Comparison of ENCODE assay signal across 9 cellular contexts in the genomic region with DNA sequence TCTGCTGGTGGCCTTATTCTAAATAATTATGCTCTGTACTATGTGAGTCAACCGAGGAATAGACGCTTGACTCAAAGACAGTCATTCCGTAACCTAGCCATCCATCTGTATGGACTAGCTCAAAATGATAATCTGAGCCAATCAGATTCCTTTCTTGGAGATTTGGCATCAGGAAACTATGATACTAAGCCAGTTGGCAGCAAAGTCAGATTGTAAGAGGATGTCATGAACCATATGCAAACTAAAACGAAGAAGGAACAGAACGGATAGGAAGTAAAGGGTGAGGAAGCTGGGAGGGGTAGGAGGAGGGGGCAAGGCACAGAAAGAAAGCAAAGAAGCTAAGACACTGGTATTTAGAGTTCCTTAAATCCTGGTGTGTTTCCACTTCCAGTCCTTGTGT. TPM values are rescaled to one million over a fixed set of nuclear protein-coding genes. Genes with fewer than 3 reads are reported as not detected.
DNase-seq lines count a peak whose midpoint lies in the region; ATAC-seq, FAIRE-seq and TF ChIP-seq lines count a peak whose summit lies in the region.
"Had no signal": no experiment of that assay in that cellular context is flagged by ENCODE, and none has a peak within 500 bp of the region (broad histone marks: within the 10 kb centered on the region; RNA-seq: fewer than 3 reads in every experiment).

No MANE protein-coding gene starts in this region.

- 83% methylated on average over 5 of the region's 5 CpGs for WGBS in hepatocyte (ENCODE audit: low lambda C conversion rate, missing lambda C conversion rate)

- TF ChIP-seq CTCF in hepatocyte (IDR thresholded peaks at IDR 0.05; ENCODE audit: poor library complexity) (no peak), Calu3 (IDR thresholded peaks at IDR 0.05; ENCODE audit: unreplicated experiment) (no peak), ascending aorta (IDR thresholded peaks at IDR 0.05) (no peak)

- H3K4me1 ChIP-seq in hepatocyte (ENCODE audit: insufficient read depth) (peaks cover 36% of the 10 kb centered on the region), ascending aorta (no peaks in the 10 kb centered on the region)
- no peaks in the 10 kb centered on the region for H3K4me1 ChIP-seq in CD8-positive, alpha-beta memory T cell (ENCODE audit: insufficient read depth, low read length)

- no peaks in the 10 kb centered on the region for H3K4me1 Mint-ChIP-seq in Calu3 (ENCODE audit: low read depth, unreplicated experiment)
- no peaks in the 10 kb centered on the region for H3K4me1 Mint-ChIP-seq in CD8-positive, alpha-beta memory T cell

- CTCF ChIA-PET in Calu3 (lab: Charles Lee) = interaction anchor here (0.6 kb wide), 1 partner anchor 11 kb away, joined by 5 read pairs; the partner anchor contains the start of gene SESN3
- CTCF ChIA-PET in CD8-positive, alpha-beta memory T cell (lab: Charles Lee) = interaction anchor here (1.1 kb wide), 1 partner anchor 10 kb away, joined by 3 read pairs; no protein-coding TSS in a partner anchor

- peak overlapping the region; percentile 47 for H3K4me2 ChIP-seq in hepatocyte

- no TSS peak for BruUV-seq in Calu3 (replicated peaks; lab: Mats Ljungman, UMichigan)

- no peaks in the 10 kb centered on the region for H3K36me3 Mint-ChIP-seq in Calu3 (ENCODE audit: insufficient read depth, unreplicated experiment)
- no peaks in the 10 kb centered on the region for H3K36me3 Mint-ChIP-seq in CD8-positive, alpha-beta memory T cell

- H3K27ac ChIP-seq in hepatocyte (peak overlapping the region; percentile 77), ascending aorta (no peak overlapping the region)
- no peak overlapping the region for H3K27ac ChIP-seq in CD8-positive, alpha-beta memory T cell (ENCODE audit: low read depth, low read length)

- no peaks in the 10 kb centered on the region for H3K27me3 ChIP-seq in hepatocyte
- H3K27me3 ChIP-seq in CD8-positive, alpha-beta memory T cell (ENCODE audit: insufficient read depth, low read length, poor library complexity, severe bottlenecking) = no peaks in the 10 kb centered on the region
- no peaks in the 10 kb centered on the region for H3K27me3 ChIP-seq in ascending aorta

- POLR2A ChIA-PET in CD8-positive, alpha-beta memory T cell (lab: Charles Lee) = no interaction called here

- H2AFZ ChIP-seq in hepatocyte = peak overlapping the region; percentile 42

- H3K36me3 ChIP-seq in hepatocyte (replicated peaks; ENCODE audit: insufficient read depth, low read depth) (no peaks in the 10 kb centered on the region), ascending aorta (no peaks in the 10 kb centered on the region)
- no peaks in the 10 kb centered on the region for H3K36me3 ChIP-seq in CD8-positive, alpha-beta memory T cell (ENCODE audit: insufficient read depth, low read length)

- H3K27me3 Mint-ChIP-seq in Calu3 (ENCODE audit: unreplicated experiment) = no peaks in the 10 kb centered on the region
- peaks cover 0 to 23% of the 10 kb centered on the region in 2 donors for H3K27me3 Mint-ChIP-seq in CD8-positive, alpha-beta memory T cell

- H3K79me2 ChIP-seq in hepatocyte = no peaks in the 10 kb centered on the region

- H3K27ac Mint-ChIP-seq in Calu3 (ENCODE audit: unreplicated experiment) = no peak overlapping the region
- no peak overlapping the region for H3K27ac Mint-ChIP-seq in CD8-positive, alpha-beta memory T cell

- H3K4me3 Mint-ChIP-seq in Calu3 (ENCODE audit: low read depth, unreplicated experiment) = no peak overlapping the region
- no peak overlapping the region for H3K4me3 Mint-ChIP-seq in CD8-positive, alpha-beta memory T cell

- H4K20me1 ChIP-seq in hepatocyte (ENCODE audit: insufficient read depth, poor library complexity, severe bottlenecking) = no peaks in the 10 kb centered on the region

- intact Hi-C loops in Calu3 (cut with micrococcal nuclease; ENCODE audit: unreplicated experiment) = no loop called here
- intact Hi-C loops in ascending aorta (cut with DNase I) = no loop called here

- peak; percentile 97 for FAIRE-seq in GM12892 (lab: Jason Lieb, UNC)
- FAIRE-seq: TTC549 had no signal

- no peak for TF ChIP-seq POLR2A in GM12892 (IDR thresholded peaks at IDR 0.05; ENCODE audit: low read depth, low read length)

- ATAC-seq in GM21526 (IDR thresholded peaks at IDR 0.05; ENCODE audit: low FRiP score, unreplicated experiment) = peak; percentile 56
- ATAC-seq in HG03469 (IDR thresholded peaks at IDR 0.05; ENCODE audit: unreplicated experiment) = peak; percentile 59

- H3K9me3 Mint-ChIP-seq in Calu3 (ENCODE audit: low read depth, unreplicated experiment) = no peaks in the 10 kb centered on the region
- H3K9me3 Mint-ChIP-seq in CD8-positive, alpha-beta memory T cell = no peaks in the 10 kb centered on the region

- H3K4me3 ChIP-seq in hepatocyte (no peak overlapping the region), ascending aorta (peak overlapping the region in 1 of 2 donors; percentile 44)
- H3K4me3 ChIP-seq in CD8-positive, alpha-beta memory T cell (ENCODE audit: low read length) = no peak overlapping the region

- no peaks in the 10 kb centered on the region for H3K9me3 ChIP-seq in hepatocyte (ENCODE audit: low read depth)
- H3K9me3 ChIP-seq in CD8-positive, alpha-beta memory T cell (ENCODE audit: low read length) = no peaks in the 10 kb centered on the region
- H3K9me3 ChIP-seq in ascending aorta = no peaks in the 10 kb centered on the region

- no peaks in the 10 kb centered on the region for H3K9me2 ChIP-seq in hepatocyte (replicated peaks; ENCODE audit: insufficient read depth)

- DNase-seq in GM12892 (ENCODE audit: insufficient read length) = no peak
- DNase-seq in hepatocyte (ENCODE audit: low spot score) = no peak
- DNase-seq in Calu3 = no peak
- no peak for DNase-seq in NK-92 treated with Interleukin-12 subunit alpha and Interleukin-12 subunit beta, amount 100 ng/mL, for 24 hours (lab: John Stamatoyannopoulos, UW)
- no peak for DNase-seq in CD8-positive, alpha-beta memory T cell
- DNase-seq in ascending aorta (ENCODE audit: low spot score in 2 of 2) = no peak

RNA-seq across cellular contexts. Expression of gene SESN3, which starts 10.7 kb away (rescaled TPM):
- 2.6 TPM for polyA plus RNA-seq in GM12892 (2012; ENCODE audit: missing spikeins)
- total RNA-seq in hepatocyte (106 and 107 TPM in 2 replicates), Calu3 (2022) (5.6 and 6.0 TPM in 2 replicates), ascending aorta (15.1 TPM)
- polyA plus RNA-seq in hepatocyte = 8.1 and 8.9 TPM in 2 replicates
- total RNA-seq in CD8-positive, alpha-beta memory T cell = 10 to 100 TPM; 18.8 to 19.7 TPM
- 2.1 TPM for polyA plus RNA-seq in CD8-positive, alpha-beta memory T cell
